In genomic region chr10:6107616-6108015, GRCh38 we compare ENCODE assay signal across 8 cellular contexts. TPM values are rescaled to one million over a fixed set of nuclear protein-coding genes. Genes with fewer than 3 reads are reported as not detected.
DNase-seq lines count a peak whose midpoint lies in the region; ATAC-seq, FAIRE-seq and TF ChIP-seq lines count a peak whose summit lies in the region.
"Not testable (repeated sequence)": the region's sequence is repeated elsewhere in the genome, so short reads cannot be mapped to it uniquely, and the experiment has no call there.
"Had no signal": no experiment of that assay in that cellular context is flagged by ENCODE, and none has a peak within 500 bp of the region (broad histone marks: within the 10 kb centered on the region; RNA-seq: fewer than 3 reads in every experiment).

No MANE protein-coding gene starts in this region.

- not testable (repeated sequence) for TF ChIP-seq RAD21 in HepG2 (CRISPR knock-in tag; IDR thresholded peaks at IDR 0.05)

- H3K36me3 ChIP-seq in HEK293 (ENCODE audit: control insufficient read depth in 2 of 2, insufficient read depth in 1 of 2, low read length in 2 of 2) (peaks cover 32 to 93% of the 10 kb centered on the region in 2 experiments), HepG2 (replicated peaks in 1 of 2; ENCODE audit: control insufficient read depth in 1 of 2, insufficient read depth in 2 of 2, low read length in 2 of 2) (peaks cover 25 to 86% of the 10 kb centered on the region in 2 experiments)

- H3K9ac ChIP-seq in HepG2 (ENCODE audit: insufficient read depth, low read depth, low read length), result not testable (repeated sequence)

- not testable (repeated sequence) for H3K4me2 ChIP-seq in HepG2 (ENCODE audit: low read depth, low read length)

- 96% methylated on average over 3 of the region's 3 CpGs for WGBS in HepG2 (ENCODE audit: low lambda C conversion rate)

- TF ChIP-seq EP300 in HepG2 (IDR thresholded peaks at IDR 0.05; ENCODE audit: low read depth in 2 of 2, low read length in 2 of 2); HepG2 (CRISPR knock-in tag; IDR thresholded peaks at IDR 0.05; ENCODE audit: borderline replicate concordance): not testable (repeated sequence)

- not testable (repeated sequence) for TF ChIP-seq POLR2A in HepG2 (IDR thresholded peaks at IDR 0.05; ENCODE audit: insufficient read depth in 1 of 2, low read depth in 2 of 2, low read length in 2 of 2)

- H3K27me3 Mint-ChIP-seq in activated T-helper 2 cell treated with anti-CD3 and anti-CD28 coated beads, Interferon-gamma antibody, Interleukin-2, Interleukin-4, amounts not matched to agents 10 μg/mL and 5 μg/mL and 100 μg/mL, durations not matched to agents 14 hours and 24 hours and 36 hours (ENCODE audit: low read depth), result not testable (repeated sequence)

- TF ChIP-seq CTCF in HEK293 (tag by site-specific recombination; IDR thresholded peaks at IDR 0.05); VCaP (conservative IDR thresholded peaks at IDR 0.05); HepG2 (CRISPR knock-in tag; IDR thresholded peaks at IDR 0.05): not testable (repeated sequence)

- POLR2A ChIA-PET in HEK293 (lab: Yijun Ruan, JAX); HepG2 (lab: Yijun Ruan, JAX): not testable (repeated sequence)

- peaks cover 30% of the 10 kb centered on the region for H3K4me1 Mint-ChIP-seq in activated T-helper 2 cell treated with anti-CD3 and anti-CD28 coated beads, Interferon-gamma antibody, Interleukin-2, Interleukin-4, amounts not matched to agents 10 μg/mL and 5 μg/mL and 100 μg/mL, durations not matched to agents 14 hours and 24 hours and 36 hours (ENCODE audit: low read depth)

- H4K20me1 ChIP-seq in HepG2 (ENCODE audit: insufficient read depth, low read length), result not testable (repeated sequence)

- H3K36me3 Mint-ChIP-seq in activated T-helper 2 cell treated with anti-CD3 and anti-CD28 coated beads, Interferon-gamma antibody, Interleukin-2, Interleukin-4, amounts not matched to agents 10 μg/mL and 5 μg/mL and 100 μg/mL, durations not matched to agents 14 hours and 24 hours and 36 hours (ENCODE audit: low read depth), result peaks cover 84% of the 10 kb centered on the region

- not testable (repeated sequence) for H3K27me3 ChIP-seq in HepG2 (ENCODE audit: control insufficient read depth in 1 of 2, insufficient read depth in 2 of 2, low read length in 2 of 2)

- H3K27ac Mint-ChIP-seq in activated T-helper 2 cell treated with anti-CD3 and anti-CD28 coated beads, Interferon-gamma antibody, Interleukin-2, Interleukin-4, amounts not matched to agents 10 μg/mL and 5 μg/mL and 100 μg/mL, durations not matched to agents 14 hours and 24 hours and 36 hours, result peak overlapping the region; percentile 34

- intact Hi-C loops in activated T-helper 2 cell treated with anti-CD3 and anti-CD28 coated beads, Interferon-gamma antibody, Interleukin-2, Interleukin-4, amounts not matched to agents 10 μg/mL and 5 μg/mL and 100 μg/mL, durations not matched to agents 14 hours and 24 hours and 36 hours (cut with micrococcal nuclease); HepG2 (cut with micrococcal nuclease; ENCODE audit: unreplicated experiment): not testable (repeated sequence)

- DNase-seq in activated T-helper 2 cell treated with anti-CD3 and anti-CD28 coated beads, Interferon-gamma antibody, Interleukin-2, Interleukin-4, amounts not matched to agents 10 μg/mL and 5 μg/mL and 100 μg/mL, durations not matched to agents 14 hours and 24 hours and 36 hours (ENCODE audit: low spot score); HepG2 (ENCODE audit: low spot score): not testable (repeated sequence)

- BruUV-seq in HepG2 (replicated peaks; lab: Mats Ljungman, UMichigan), result not testable (repeated sequence)

- not testable (repeated sequence) for H3K9me3 Mint-ChIP-seq in activated T-helper 2 cell treated with anti-CD3 and anti-CD28 coated beads, Interferon-gamma antibody, Interleukin-2, Interleukin-4, amounts not matched to agents 10 μg/mL and 5 μg/mL and 100 μg/mL, durations not matched to agents 14 hours and 24 hours and 36 hours

- not testable (repeated sequence) for H3K79me2 ChIP-seq in HepG2 (ENCODE audit: insufficient read depth, low read length)

- not testable (repeated sequence) for H3K4me3 Mint-ChIP-seq in activated T-helper 2 cell treated with anti-CD3 and anti-CD28 coated beads, Interferon-gamma antibody, Interleukin-2, Interleukin-4, amounts not matched to agents 10 μg/mL and 5 μg/mL and 100 μg/mL, durations not matched to agents 14 hours and 24 hours and 36 hours (ENCODE audit: low read depth)

- not testable (repeated sequence) for H3K9me3 ChIP-seq in HEK293 (ENCODE audit: control insufficient read depth, insufficient read depth, low read depth, low read length); HepG2 (ENCODE audit: low read length)

- H2AFZ ChIP-seq in HepG2 (ENCODE audit: low read length), result not testable (repeated sequence)

- CTCF ChIA-PET in HEK293 (lab: Yijun Ruan, JAX), result interaction anchor here (0.7 to 3.3 kb wide), 2 partner anchors 114 to 294 kb away, joined by 3 to 23 read pairs; no protein-coding TSS in a partner anchor
- CTCF ChIA-PET in HepG2 (lab: Yijun Ruan, JAX; ENCODE audit: low intra/inter-chr PET ratio, low total read pairs), result interaction anchor here (2.1 kb wide), 1 partner anchor 19 kb away, joined by 4 read pairs; the partner anchor contains the start of gene RBM17

- H3K4me3 ChIP-seq in HEK293 (ENCODE audit: low read depth, low read length); HepG2 (replicated peaks in 1 of 3; ENCODE audit: insufficient read depth in 1 of 3, low read depth in 2 of 3, low read length in 3 of 3): not testable (repeated sequence)

- in situ Hi-C loops in HepG2 (cut with HindIII; ENCODE audit: extremely low pct_ligation_motif_present, low pct_unique_long_range_greater_than_20kb), result loop anchor here (5.0 kb wide), 1 partner anchor 300 kb away; no protein-coding TSS in a partner anchor

- ATAC-seq in HepG2, result not testable (repeated sequence)

- not testable (repeated sequence) for H3K4me1 ChIP-seq in HEK293 (ENCODE audit: control insufficient read depth, insufficient read depth, low read length)
- peaks cover 12% of the 10 kb centered on the region for H3K4me1 ChIP-seq in HepG2 (ENCODE audit: insufficient read depth, low read length)

- H3K27ac ChIP-seq in HEK293 (ENCODE audit: extremely low read depth, low read depth, low read length), result 0 out of 2 replicates have a peak overlapping the region, but pooled peaks have one; percentile 14
- peak overlapping the region; percentile 46 for H3K27ac ChIP-seq in VCaP
- peak overlapping the region; percentile 50 for H3K27ac ChIP-seq in cingulate gyrus (ENCODE audit: low read depth, low read length)
- H3K27ac ChIP-seq in HepG2 (ENCODE audit: extremely low read length, insufficient read depth, low read length), result not testable (repeated sequence)

- not testable (repeated sequence) for FAIRE-seq in HepG2 (lab: Jason Lieb, UNC)

RNA-seq across cellular contexts. Expression of gene RBM17, which starts 18.8 kb away (rescaled TPM):
- total RNA-seq in activated T-helper 2 cell treated with anti-CD3 and anti-CD28 coated beads, Interferon-gamma antibody, Interleukin-2, Interleukin-4, amounts not matched to agents 10 μg/mL and 5 μg/mL and 100 μg/mL, durations not matched to agents 14 hours and 24 hours and 36 hours, result 257 and 266 TPM in 2 replicates
- 63.3 and 77.5 TPM in 2 replicates for total RNA-seq in HepG2 (2016; rRNA removed; fragmentation: Illumina TruSeq; extraction: Trizol)
- 28.7 and 33.2 TPM in 2 replicates for total RNA-seq in HepG2 (2016; cell fraction: cytosol; rRNA removed; fragmentation: Illumina TruSeq; extraction: Trizol; ENCODE audit: low read depth)
- 57.4 and 73.5 TPM in 2 replicates for total RNA-seq in HepG2 (2016; cell fraction: insoluble cytoplasmic fraction; rRNA removed; fragmentation: Illumina TruSeq; extraction: Trizol)
- total RNA-seq in HepG2 (2016; cell fraction: membrane; rRNA removed; fragmentation: Illumina TruSeq; extraction: Trizol), result 62.2 and 67.8 TPM in 2 replicates
- total RNA-seq in HepG2 (2016; cell fraction: nucleus; rRNA removed; fragmentation: Illumina TruSeq; extraction: Trizol), result 64.2 and 72.7 TPM in 2 replicates
- 26.6 and 30.7 TPM in 2 replicates for polyA plus RNA-seq in HepG2 (2011; rRNA removed)
- polyA plus RNA-seq in HepG2 (2011; cell fraction: cytosol; rRNA removed), result 13.0 and 14.3 TPM in 2 replicates
- polyA plus RNA-seq in HepG2 (2011; cell fraction: nucleus; rRNA removed), result 71.7 and 86.3 TPM in 2 replicates
- 46.3 and 82.5 TPM in 2 replicates for polyA plus RNA-seq in HepG2 (2012)
- polyA plus RNA-seq in HepG2 (2016; cell fraction: cytosol; fragmentation: Illumina TruSeq; extraction: Trizol; ENCODE audit: low read depth), result 55.3 and 78.7 TPM in 2 replicates
- 145 and 152 TPM in 2 replicates for polyA plus RNA-seq in HepG2 (2016; cell fraction: insoluble cytoplasmic fraction; fragmentation: Illumina TruSeq; extraction: Trizol; ENCODE audit: low read depth)
- polyA plus RNA-seq in HepG2 (2016; cell fraction: membrane; fragmentation: Illumina TruSeq; extraction: Trizol; ENCODE audit: low read depth), result 95.4 and 110 TPM in 2 replicates
- 232 and 242 TPM in 2 replicates for polyA plus RNA-seq in HepG2 (2016; cell fraction: nucleus; fragmentation: Illumina TruSeq; extraction: Trizol; ENCODE audit: insufficient read depth, low read depth)
- 15.7 and 19.9 TPM in 2 replicates for polyA minus RNA-seq in HepG2 (2011; rRNA and poly(A)+ RNA removed; ENCODE audit: low replicate concordance)
- 7.2 and 7.9 TPM in 2 replicates for polyA minus RNA-seq in HepG2 (2011; cell fraction: cytosol; rRNA and poly(A)+ RNA removed)
- polyA minus RNA-seq in HepG2 (2011; cell fraction: nucleus; rRNA and poly(A)+ RNA removed), result 48.2 and 50.1 TPM in 2 replicates

RNA-seq across cellular contexts. Expression of gene IL2RA, which starts 45.4 kb away (rescaled TPM):
- 1,777 and 1,808 TPM in 2 replicates for total RNA-seq in activated T-helper 2 cell treated with anti-CD3 and anti-CD28 coated beads, Interferon-gamma antibody, Interleukin-2, Interleukin-4, amounts not matched to agents 10 μg/mL and 5 μg/mL and 100 μg/mL, durations not matched to agents 14 hours and 24 hours and 36 hours
- total RNA-seq in HepG2 (2016; rRNA removed; fragmentation: Illumina TruSeq; extraction: Trizol), result not detected in 2 replicates
- total RNA-seq in HepG2 (2016; cell fraction: cytosol; rRNA removed; fragmentation: Illumina TruSeq; extraction: Trizol; ENCODE audit: low read depth), result not detected in 2 replicates
- not detected in 2 replicates for total RNA-seq in HepG2 (2016; cell fraction: insoluble cytoplasmic fraction; rRNA removed; fragmentation: Illumina TruSeq; extraction: Trizol)
- not detected in 2 replicates for total RNA-seq in HepG2 (2016; cell fraction: membrane; rRNA removed; fragmentation: Illumina TruSeq; extraction: Trizol)
- total RNA-seq in HepG2 (2016; cell fraction: nucleus; rRNA removed; fragmentation: Illumina TruSeq; extraction: Trizol), result not detected in 2 replicates
- polyA plus RNA-seq in HepG2 (2011; rRNA removed), result not detected in 2 replicates
- polyA plus RNA-seq in HepG2 (2011; cell fraction: cytosol; rRNA removed), result not detected in 2 replicates
- not detected in 2 replicates for polyA plus RNA-seq in HepG2 (2011; cell fraction: nucleus; rRNA removed)
- not detected in 2 replicates for polyA plus RNA-seq in HepG2 (2012)
- polyA plus RNA-seq in HepG2 (2016; cell fraction: cytosol; fragmentation: Illumina TruSeq; extraction: Trizol; ENCODE audit: low read depth), result not detected in 2 replicates
- not detected in 2 replicates for polyA plus RNA-seq in HepG2 (2016; cell fraction: insoluble cytoplasmic fraction; fragmentation: Illumina TruSeq; extraction: Trizol; ENCODE audit: low read depth)
- not detected in 2 replicates for polyA plus RNA-seq in HepG2 (2016; cell fraction: membrane; fragmentation: Illumina TruSeq; extraction: Trizol; ENCODE audit: low read depth)
- polyA plus RNA-seq in HepG2 (2016; cell fraction: nucleus; fragmentation: Illumina TruSeq; extraction: Trizol; ENCODE audit: insufficient read depth, low read depth), result not detected in 2 replicates
- not detected in 2 replicates for polyA minus RNA-seq in HepG2 (2011; rRNA and poly(A)+ RNA removed; ENCODE audit: low replicate concordance)
- not detected in 2 replicates for polyA minus RNA-seq in HepG2 (2011; cell fraction: cytosol; rRNA and poly(A)+ RNA removed)
- polyA minus RNA-seq in HepG2 (2011; cell fraction: nucleus; rRNA and poly(A)+ RNA removed), result not detected in 2 replicates
- total RNA-seq: Caco-2, Calu3 had no signal
- polyA plus RNA-seq: BJ had no signal

Comparison
In these comparisons a context has a peak if more than half of its experiments do, and no peak if none do; other contexts are left out.
1. RNA of gene IL2RA, which starts 45.4 kb away (total RNA-seq): 1,777 to 1,808 TPM in activated T-helper 2 cell treated with anti-CD3 and anti-CD28 coated beads, Interferon-gamma antibody, Interleukin-2, Interleukin-4, amounts not matched to agents 10 μg/mL and 5 μg/mL and 100 μg/mL, durations not matched to agents 14 hours and 24 hours and 36 hours; not detected in HepG2; every median in the first group is over 1,000 times any median in the second.